3 cellular contexts compared by ENCODE assay signal in genomic region chr9:135778421-135778820, GRCh38.
"Had no signal": no experiment of that assay in that cellular context is flagged by ENCODE, and none has a peak within 500 bp of the region (broad histone marks: within the 10 kb centered on the region; RNA-seq: fewer than 3 reads in every experiment).

No MANE protein-coding gene starts in this region.

- H3K4me3 ChIP-seq: GM12878 had no signal

- DNase-seq: GDM1, GF-D8 had no signal
